In genomic region chr14:92651106-92651792, GRCh38 we compare ENCODE assay signal across 1 cellular context.
TF ChIP-seq lines count a peak whose summit lies in the region.

No MANE protein-coding gene starts in this region.

TF ChIP-seq in liver, 16 proteins besides CTCF, POLR2A, EP300 and RAD21 (continued from another document):
- TF ChIP-seq, protein P1, sequence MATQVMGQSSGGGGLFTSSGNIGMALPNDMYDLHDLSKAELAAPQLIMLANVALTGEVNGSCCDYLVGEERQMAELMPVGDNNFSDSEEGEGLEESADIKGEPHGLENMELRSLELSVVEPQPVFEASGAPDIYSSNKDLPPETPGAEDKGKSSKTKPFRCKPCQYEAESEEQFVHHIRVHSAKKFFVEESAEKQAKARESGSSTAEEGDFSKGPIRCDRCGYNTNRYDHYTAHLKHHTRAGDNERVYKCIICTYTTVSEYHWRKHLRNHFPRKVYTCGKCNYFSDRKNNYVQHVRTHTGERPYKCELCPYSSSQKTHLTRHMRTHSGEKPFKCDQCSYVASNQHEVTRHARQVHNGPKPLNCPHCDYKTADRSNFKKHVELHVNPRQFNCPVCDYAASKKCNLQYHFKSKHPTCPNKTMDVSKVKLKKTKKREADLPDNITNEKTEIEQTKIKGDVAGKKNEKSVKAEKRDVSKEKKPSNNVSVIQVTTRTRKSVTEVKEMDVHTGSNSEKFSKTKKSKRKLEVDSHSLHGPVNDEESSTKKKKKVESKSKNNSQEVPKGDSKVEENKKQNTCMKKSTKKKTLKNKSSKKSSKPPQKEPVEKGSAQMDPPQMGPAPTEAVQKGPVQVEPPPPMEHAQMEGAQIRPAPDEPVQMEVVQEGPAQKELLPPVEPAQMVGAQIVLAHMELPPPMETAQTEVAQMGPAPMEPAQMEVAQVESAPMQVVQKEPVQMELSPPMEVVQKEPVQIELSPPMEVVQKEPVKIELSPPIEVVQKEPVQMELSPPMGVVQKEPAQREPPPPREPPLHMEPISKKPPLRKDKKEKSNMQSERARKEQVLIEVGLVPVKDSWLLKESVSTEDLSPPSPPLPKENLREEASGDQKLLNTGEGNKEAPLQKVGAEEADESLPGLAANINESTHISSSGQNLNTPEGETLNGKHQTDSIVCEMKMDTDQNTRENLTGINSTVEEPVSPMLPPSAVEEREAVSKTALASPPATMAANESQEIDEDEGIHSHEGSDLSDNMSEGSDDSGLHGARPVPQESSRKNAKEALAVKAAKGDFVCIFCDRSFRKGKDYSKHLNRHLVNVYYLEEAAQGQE (IDR thresholded peaks at IDR 0.05) = no peak
- TF ChIP-seq, protein P2, sequence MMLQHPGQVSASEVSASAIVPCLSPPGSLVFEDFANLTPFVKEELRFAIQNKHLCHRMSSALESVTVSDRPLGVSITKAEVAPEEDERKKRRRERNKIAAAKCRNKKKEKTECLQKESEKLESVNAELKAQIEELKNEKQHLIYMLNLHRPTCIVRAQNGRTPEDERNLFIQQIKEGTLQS (IDR thresholded peaks at IDR 0.05) = no peak
- TF ChIP-seq NR2F2 (IDR thresholded peaks at IDR 0.05) = no peak
